1 cellular context compared by ENCODE assay signal in the genomic region with DNA sequence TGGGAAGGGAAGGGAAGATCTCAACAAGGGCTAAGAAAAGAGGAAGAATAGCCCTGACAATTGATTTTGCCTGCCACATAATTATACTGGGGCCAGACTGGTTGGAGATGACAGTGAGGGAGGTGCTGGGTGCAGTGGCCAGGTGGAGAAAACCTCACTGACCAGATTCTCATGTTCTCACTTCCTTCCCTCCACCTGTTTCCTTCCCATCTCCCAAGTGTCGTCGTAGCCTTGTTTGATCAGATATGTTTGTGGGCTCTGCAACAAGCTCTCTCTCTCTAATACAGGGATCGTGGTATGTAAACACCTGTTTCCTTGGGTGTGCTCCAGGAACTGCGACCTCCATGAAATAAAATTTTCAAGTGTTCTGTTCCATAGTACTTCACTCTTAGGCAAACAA.
TF ChIP-seq lines count a peak whose summit lies in the region.

No MANE protein-coding gene starts in this region.

TF ChIP-seq in GM12878, 131 proteins besides CTCF, POLR2A, EP300 and RAD21 (continued from another document):
- TF ChIP-seq EED (IDR thresholded peaks at IDR 0.05; ENCODE audit: low read depth) (peak; percentile 77), CBX5 (IDR thresholded peaks at IDR 0.05; ENCODE audit: low read depth) (no peak), HDAC6 (IDR thresholded peaks at IDR 0.05; ENCODE audit: unreplicated experiment) (no peak), TCF12 (IDR thresholded peaks at IDR 0.05; ENCODE audit: low read depth, low read length) (peak; percentile 84), IKZF1 (conservative IDR thresholded peaks at IDR 0.05) (peak; percentile 46), SUPT20H (IDR thresholded peaks at IDR 0.05; ENCODE audit: borderline replicate concordance, control insufficient read depth, low read depth, low read length) (no peak), MAX (IDR thresholded peaks at IDR 0.05; ENCODE audit: low read depth, low read length) (no peak), ZNF217 (IDR thresholded peaks at IDR 0.05) (no peak), SMARCA5 (IDR thresholded peaks at IDR 0.05) (no peak), KAT2A (conservative IDR thresholded peaks at IDR 0.05; ENCODE audit: control insufficient read depth, low read depth, low read length) (no peak), IRF4 (IDR thresholded peaks at IDR 0.05; ENCODE audit: low read depth, low read length) (no peak), DPF2 (IDR thresholded peaks at IDR 0.05) (peak; percentile 47; the same call in 1 of the 2 replicates), TCF3 (IDR thresholded peaks at IDR 0.05; ENCODE audit: borderline replicate concordance, insufficient read depth, low read depth, low read length) (peak; percentile 85), ETV6 (conservative IDR thresholded peaks at IDR 0.05 in 1 of 2, IDR thresholded peaks at IDR 0.05 in 1 of 2; ENCODE audit: borderline replicate concordance in 1 of 2, low read depth in 1 of 2) (peak in 1 of 2 experiments; percentile 79; a peak in 2 of 4 replicates), SPI1 (IDR thresholded peaks at IDR 0.05; ENCODE audit: borderline replicate concordance, insufficient read depth, low read depth, low read length) (peak; percentile 78), HSF1 (IDR thresholded peaks at IDR 0.05; ENCODE audit: low read depth, low read length) (no peak), STAT1 (conservative IDR thresholded peaks at IDR 0.05) (no peak), NFIC (IDR thresholded peaks at IDR 0.05; ENCODE audit: low read depth, low read length) (peak; percentile 15; the same call in 1 of the 2 replicates), RUNX3 (IDR thresholded peaks at IDR 0.05; ENCODE audit: low read length) (peak; percentile 91), IKZF2 (IDR thresholded peaks at IDR 0.05) (peak; percentile 12 to 44; a peak in 1 of 4 replicates), CREM (IDR thresholded peaks at IDR 0.05; ENCODE audit: low read depth) (0 out of 2 replicates have a peak, but pooled peaks have one; percentile 34), PML (IDR thresholded peaks at IDR 0.05; ENCODE audit: low read length) (0 out of 2 replicates have a peak, but pooled peaks have one; percentile 28), NBN (IDR thresholded peaks at IDR 0.05) (no peak), POU2F2 (IDR thresholded peaks at IDR 0.05; ENCODE audit: borderline replicate concordance, low read depth, low read length) (no peak), FOXM1 (IDR thresholded peaks at IDR 0.05; ENCODE audit: low read depth, low read length) (peak; percentile 48; the same call in 1 of the 2 replicates)
- TF ChIP-seq, protein P1, sequence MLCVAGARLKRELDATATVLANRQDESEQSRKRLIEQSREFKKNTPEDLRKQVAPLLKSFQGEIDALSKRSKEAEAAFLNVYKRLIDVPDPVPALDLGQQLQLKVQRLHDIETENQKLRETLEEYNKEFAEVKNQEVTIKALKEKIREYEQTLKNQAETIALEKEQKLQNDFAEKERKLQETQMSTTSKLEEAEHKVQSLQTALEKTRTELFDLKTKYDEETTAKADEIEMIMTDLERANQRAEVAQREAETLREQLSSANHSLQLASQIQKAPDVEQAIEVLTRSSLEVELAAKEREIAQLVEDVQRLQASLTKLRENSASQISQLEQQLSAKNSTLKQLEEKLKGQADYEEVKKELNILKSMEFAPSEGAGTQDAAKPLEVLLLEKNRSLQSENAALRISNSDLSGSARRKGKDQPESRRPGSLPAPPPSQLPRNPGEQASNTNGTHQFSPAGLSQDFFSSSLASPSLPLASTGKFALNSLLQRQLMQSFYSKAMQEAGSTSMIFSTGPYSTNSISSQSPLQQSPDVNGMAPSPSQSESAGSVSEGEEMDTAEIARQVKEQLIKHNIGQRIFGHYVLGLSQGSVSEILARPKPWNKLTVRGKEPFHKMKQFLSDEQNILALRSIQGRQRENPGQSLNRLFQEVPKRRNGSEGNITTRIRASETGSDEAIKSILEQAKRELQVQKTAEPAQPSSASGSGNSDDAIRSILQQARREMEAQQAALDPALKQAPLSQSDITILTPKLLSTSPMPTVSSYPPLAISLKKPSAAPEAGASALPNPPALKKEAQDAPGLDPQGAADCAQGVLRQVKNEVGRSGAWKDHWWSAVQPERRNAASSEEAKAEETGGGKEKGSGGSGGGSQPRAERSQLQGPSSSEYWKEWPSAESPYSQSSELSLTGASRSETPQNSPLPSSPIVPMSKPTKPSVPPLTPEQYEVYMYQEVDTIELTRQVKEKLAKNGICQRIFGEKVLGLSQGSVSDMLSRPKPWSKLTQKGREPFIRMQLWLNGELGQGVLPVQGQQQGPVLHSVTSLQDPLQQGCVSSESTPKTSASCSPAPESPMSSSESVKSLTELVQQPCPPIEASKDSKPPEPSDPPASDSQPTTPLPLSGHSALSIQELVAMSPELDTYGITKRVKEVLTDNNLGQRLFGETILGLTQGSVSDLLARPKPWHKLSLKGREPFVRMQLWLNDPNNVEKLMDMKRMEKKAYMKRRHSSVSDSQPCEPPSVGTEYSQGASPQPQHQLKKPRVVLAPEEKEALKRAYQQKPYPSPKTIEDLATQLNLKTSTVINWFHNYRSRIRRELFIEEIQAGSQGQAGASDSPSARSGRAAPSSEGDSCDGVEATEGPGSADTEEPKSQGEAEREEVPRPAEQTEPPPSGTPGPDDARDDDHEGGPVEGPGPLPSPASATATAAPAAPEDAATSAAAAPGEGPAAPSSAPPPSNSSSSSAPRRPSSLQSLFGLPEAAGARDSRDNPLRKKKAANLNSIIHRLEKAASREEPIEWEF (IDR thresholded peaks at IDR 0.05; ENCODE audit: insufficient replicate concordance, low read depth, low read length) = no peak
